Comparison of ENCODE assay signal across 11 cellular contexts in genomic region chr7:98216941-98217622, GRCh38. TPM values are rescaled to one million over a fixed set of nuclear protein-coding genes. Genes with fewer than 3 reads are reported as not detected.
"Had no signal": no experiment of that assay in that cellular context is flagged by ENCODE, and none has a peak within 500 bp of the region (broad histone marks: within the 10 kb centered on the region; RNA-seq: fewer than 3 reads in every experiment).

No MANE protein-coding gene starts in this region.

- ATAC-seq: activated CD8-positive, alpha-beta T cell treated with anti-CD3 and anti-CD28 coated beads for 36 hours had no signal

- H3K4me3 ChIP-seq: stomach, uterus had no signal

- H3K27me3 ChIP-seq: uterus had no signal

- H3K27ac ChIP-seq: uterus had no signal

- DNase-seq: activated CD4-positive, alpha-beta T cell treated with anti-CD3 and anti-CD28 coated beads for 4 hours; activated CD8-positive, alpha-beta memory T cell treated with anti-CD3 and anti-CD28 coated beads, Interleukin-2, amount 50 U/mL, for 48 hours; activated CD8-positive, alpha-beta T cell treated with anti-CD3 and anti-CD28 coated beads for 36 hours; activated naive CD4-positive, alpha-beta T cell treated with anti-CD3 and anti-CD28 coated beads, Interleukin-2, amount 10 ng/mL, durations not matched to agents 7 days and 5 days; dermis blood vessel endothelial cell; erythroblast; mesenchymal stem cell; stimulated activated CD4-positive, alpha-beta T cell treated with anti-CD3 and anti-CD28 coated beads, Interleukin-4, amount 100 ng/mL, for 4 hours; stomach had no signal

- H3K4me1 ChIP-seq: uterus had no signal

- H3K9me3 ChIP-seq: stomach, uterus had no signal

- H3K36me3 ChIP-seq: uterus had no signal

RNA-seq across cellular contexts. Expression of gene BHLHA15, which starts 5.8 kb away (rescaled TPM):
- total RNA-seq: skeletal muscle tissue had no signal
